8 cellular contexts compared by ENCODE assay signal in genomic region chr16:89505204-89506112, GRCh38. TPM values are rescaled to one million over a fixed set of nuclear protein-coding genes. Genes with fewer than 3 reads are reported as not detected.
DNase-seq lines count a peak whose midpoint lies in the region; ATAC-seq and TF ChIP-seq lines count a peak whose summit lies in the region.

No MANE protein-coding gene starts in this region.

- H3K27ac ChIP-seq in DND-41 (ENCODE audit: low read length), result peak overlapping the region; percentile 85

- H3K4me3 ChIP-seq in DND-41 (ENCODE audit: low read depth in 1 of 2, low read length in 2 of 2), result peak overlapping the region in 1 of 2 experiments; percentile 51; a peak in 2 of 4 replicates
- H3K4me3 ChIP-seq in epithelial cell of esophagus (ENCODE audit: low read length), result no peak overlapping the region

- DNase-seq in DND-41 (peak; percentile 91), H4 (ENCODE audit: low spot score) (peak; percentile 81), NCI-H460 (ENCODE audit: extremely low read depth, low read depth) (peak; percentile 97), epithelial cell of esophagus (ENCODE audit: low read depth) (peak; percentile 85), naive B cell (peak; percentile 79), iPS-NIHi11 (ENCODE audit: low spot score) (no peak)
- DNase-seq in activated CD8-positive, alpha-beta memory T cell treated with anti-CD3 and anti-CD28 coated beads for 4 hours (ENCODE audit: low read depth in 2 of 2), result peak; percentile 70 to 84
- peak; percentile 71 for DNase-seq in stimulated activated CD8-positive, alpha-beta memory T cell treated with anti-CD3 and anti-CD28 coated beads, Interleukin-7, amount 100 ng/mL, for 24 hours (ENCODE audit: low read depth)

- H3K4me1 ChIP-seq in DND-41 (ENCODE audit: insufficient read depth, low read length), result peaks cover 39% of the 10 kb centered on the region

- H3K27me3 Mint-ChIP-seq in naive B cell, result no peaks in the 10 kb centered on the region

- peak overlapping the region; percentile 69 for H2AFZ ChIP-seq in DND-41 (ENCODE audit: low read depth, low read length)

- H3K9ac ChIP-seq in DND-41 (ENCODE audit: low read depth, low read length), result peak overlapping the region; percentile 55

- H3K4me1 Mint-ChIP-seq in naive B cell, result peaks cover 12 to 39% (median 16%) of the 10 kb centered on the region in 3 donors

- no peaks in the 10 kb centered on the region for H3K36me3 Mint-ChIP-seq in naive B cell

- peaks cover 43% of the 10 kb centered on the region for H3K79me2 ChIP-seq in DND-41 (ENCODE audit: insufficient read depth, low read length)

- no peaks in the 10 kb centered on the region for H3K9me3 ChIP-seq in DND-41 (ENCODE audit: insufficient read depth, low read length, severe bottlenecking)

- H3K27ac Mint-ChIP-seq in naive B cell, result peak overlapping the region; percentile 55 to 96 (median 88)

- ATAC-seq in DND-41 (ENCODE audit: insufficient read depth, low read depth) (peak; percentile 67), naive B cell (ENCODE audit: low read depth in 2 of 2) (peak; percentile 67 to 69)

- peak overlapping the region; percentile 69 to 90 (median 84) for H3K4me3 Mint-ChIP-seq in naive B cell

- no peaks in the 10 kb centered on the region for H3K9me3 Mint-ChIP-seq in naive B cell

- TF ChIP-seq CTCF in DND-41 (IDR thresholded peaks at IDR 0.05; ENCODE audit: borderline replicate concordance, extremely low read depth, low read length, poor library complexity, severe bottlenecking) (no peak), epithelial cell of esophagus (IDR thresholded peaks at IDR 0.05; ENCODE audit: insufficient read depth, low read depth, low read length, missing control alignments) (no peak)

- peak overlapping the region; percentile 66 for H3K4me2 ChIP-seq in DND-41 (ENCODE audit: insufficient read depth, low read length)

- peaks cover 16% of the 10 kb centered on the region for H4K20me1 ChIP-seq in DND-41 (ENCODE audit: insufficient read depth, low read length)

- no peaks in the 10 kb centered on the region for H3K27me3 ChIP-seq in DND-41 (ENCODE audit: insufficient read depth, low read length, poor library complexity)

- H3K36me3 ChIP-seq in DND-41 (ENCODE audit: insufficient read depth, low read length), result peaks cover 2% of the 10 kb centered on the region

RNA-seq across cellular contexts. Expression of gene SPG7, which starts 2.7 kb away (rescaled TPM):
- total RNA-seq in H4 (2014; rRNA removed; shearing (Covaris generic)), result 45.0 and 46.7 TPM in 2 replicates
- total RNA-seq in NCI-H460 (2014; rRNA removed; shearing (Covaris generic)), result 68.3 and 94.2 TPM in 2 replicates
- 424 and 543 TPM in 2 replicates for polyA plus RNA-seq in NCI-H460 (2014; cell fraction: nucleus; rRNA removed)
- polyA plus RNA-seq in naive B cell (ENCODE audit: low read depth in 6 of 6), result 10 to 100 TPM; 34.8 to 54.1 (median 40.0) TPM

RNA-seq across cellular contexts. Expression of gene ANKRD11, which starts 15.1 kb away (rescaled TPM):
- 34.4 and 39.2 TPM in 2 replicates for total RNA-seq in H4 (2014; rRNA removed; shearing (Covaris generic))
- total RNA-seq in NCI-H460 (2014; rRNA removed; shearing (Covaris generic)), result 49.2 and 56.1 TPM in 2 replicates
- polyA plus RNA-seq in NCI-H460 (2014; cell fraction: nucleus; rRNA removed), result 73.2 and 74.1 TPM in 2 replicates
- polyA plus RNA-seq in naive B cell (ENCODE audit: low read depth in 6 of 6), result 10 to 100 TPM in 3 of 6 donors, 1 to 10 TPM in 2, under 1 TPM in 1; 0.78 to 24.8 (median 10.1) TPM

RNA-seq across cellular contexts. Expression of gene RPL13, which starts 55.0 kb away (rescaled TPM):
- total RNA-seq in H4 (2014; rRNA removed; shearing (Covaris generic)), result 3,458 and 4,141 TPM in 2 replicates
- 6,150 and 6,947 TPM in 2 replicates for total RNA-seq in NCI-H460 (2014; rRNA removed; shearing (Covaris generic))
- 14,165 and 27,245 TPM in 2 replicates for polyA plus RNA-seq in NCI-H460 (2014; cell fraction: nucleus; rRNA removed)
- 1,000 to 10,000 TPM; 3,620 to 5,980 (median 5,028) TPM for polyA plus RNA-seq in naive B cell (ENCODE audit: low read depth in 6 of 6)
